In the genomic region with DNA sequence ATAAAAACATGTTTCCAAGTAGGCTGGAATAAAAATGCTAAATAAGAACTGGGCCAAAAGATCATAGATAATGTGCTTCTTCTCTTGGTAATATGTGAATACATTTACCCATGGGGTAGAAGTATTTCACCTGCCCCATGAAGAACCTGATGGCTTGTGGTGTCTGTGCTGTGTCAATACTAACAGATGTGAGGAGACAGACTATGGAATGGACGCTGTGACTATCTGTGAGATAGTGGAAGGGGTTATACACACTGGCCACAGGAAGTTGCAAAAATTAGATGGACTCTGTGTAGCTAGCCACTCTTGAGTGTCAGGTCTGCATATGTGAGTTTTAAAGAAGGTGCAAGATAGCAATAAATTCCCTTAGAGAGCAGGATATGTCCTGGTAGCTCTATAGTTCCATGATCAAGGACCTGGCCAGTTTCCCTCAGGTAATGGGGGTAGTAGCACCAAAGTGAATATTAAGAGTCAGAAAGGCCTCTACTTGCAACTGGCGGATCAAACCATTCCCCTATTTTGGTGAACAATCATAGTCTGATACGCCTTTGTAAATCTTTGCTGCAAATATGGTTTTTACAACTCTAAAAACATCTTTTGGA, we compare ENCODE assay signal across 1 cellular context.
TF ChIP-seq lines count a peak whose summit lies in the region.

No MANE protein-coding gene starts in this region.

TF ChIP-seq in HepG2, 621 proteins besides CTCF, POLR2A, EP300 and RAD21 (continued from another document):
- no peak for TF ChIP-seq STAT6 (CRISPR knock-in tag; IDR thresholded peaks at IDR 0.05; ENCODE audit: borderline replicate concordance)
- TF ChIP-seq SMAD3 (CRISPR knock-in tag; IDR thresholded peaks at IDR 0.05) = no peak
- no peak for TF ChIP-seq ERF (CRISPR knock-in tag; IDR thresholded peaks at IDR 0.05)
- TF ChIP-seq ZBED4 (CRISPR knock-in tag; IDR thresholded peaks at IDR 0.05; ENCODE audit: borderline replicate concordance) = no peak
- no peak for TF ChIP-seq LRRFIP1 (CRISPR knock-in tag; conservative IDR thresholded peaks at IDR 0.05)
- TF ChIP-seq AHR (CRISPR knock-in tag; IDR thresholded peaks at IDR 0.05) = no peak
- no peak for TF ChIP-seq SRY (CRISPR knock-in tag; IDR thresholded peaks at IDR 0.05)
- no peak for TF ChIP-seq GABPB1 (CRISPR knock-in tag; IDR thresholded peaks at IDR 0.05)
- no peak for TF ChIP-seq ONECUT2 (CRISPR knock-in tag; IDR thresholded peaks at IDR 0.05)
- TF ChIP-seq SRSF1 (optimal IDR thresholded peaks at IDR 0.05; ENCODE audit: low read depth, low read length) = no peak
- TF ChIP-seq, protein P1, sequence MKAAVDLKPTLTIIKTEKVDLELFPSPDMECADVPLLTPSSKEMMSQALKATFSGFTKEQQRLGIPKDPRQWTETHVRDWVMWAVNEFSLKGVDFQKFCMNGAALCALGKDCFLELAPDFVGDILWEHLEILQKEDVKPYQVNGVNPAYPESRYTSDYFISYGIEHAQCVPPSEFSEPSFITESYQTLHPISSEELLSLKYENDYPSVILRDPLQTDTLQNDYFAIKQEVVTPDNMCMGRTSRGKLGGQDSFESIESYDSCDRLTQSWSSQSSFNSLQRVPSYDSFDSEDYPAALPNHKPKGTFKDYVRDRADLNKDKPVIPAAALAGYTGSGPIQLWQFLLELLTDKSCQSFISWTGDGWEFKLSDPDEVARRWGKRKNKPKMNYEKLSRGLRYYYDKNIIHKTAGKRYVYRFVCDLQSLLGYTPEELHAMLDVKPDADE (CRISPR knock-in tag; IDR thresholded peaks at IDR 0.05) = no peak
- no peak for TF ChIP-seq SMARCE1 (IDR thresholded peaks at IDR 0.05; ENCODE audit: borderline replicate concordance)
- TF ChIP-seq NFIC (IDR thresholded peaks at IDR 0.05; ENCODE audit: low read length) = peak; percentile 71
- TF ChIP-seq ZNF136 (CRISPR knock-in tag; IDR thresholded peaks at IDR 0.05; ENCODE audit: low read depth) = no peak
- TF ChIP-seq ZNF841 (CRISPR knock-in tag; IDR thresholded peaks at IDR 0.05; ENCODE audit: borderline replicate concordance) = no peak
- TF ChIP-seq SUZ12 (IDR thresholded peaks at IDR 0.05; ENCODE audit: low read depth, low read length) = no peak
- peak; percentile 39; the same call in 1 of the 2 replicates for TF ChIP-seq ZNF431 (CRISPR knock-in tag; IDR thresholded peaks at IDR 0.05; ENCODE audit: borderline replicate concordance, low read depth)
- TF ChIP-seq ZNF12 (CRISPR knock-in tag; IDR thresholded peaks at IDR 0.05) = no peak
- no peak for TF ChIP-seq HDAC6 (IDR thresholded peaks at IDR 0.05; ENCODE audit: low read depth, low read length)
- no peak for TF ChIP-seq ZNF3 (CRISPR knock-in tag; IDR thresholded peaks at IDR 0.05)
- no peak for TF ChIP-seq ZFP36L1 (CRISPR knock-in tag; IDR thresholded peaks at IDR 0.05)
- TF ChIP-seq POLR2AphosphoS5 (IDR thresholded peaks at IDR 0.05; ENCODE audit: low read depth, low read length) = peak; percentile 56
- TF ChIP-seq HDAC2 (CRISPR knock-in tag; IDR thresholded peaks at IDR 0.05) = no peak
- TF ChIP-seq CBFB (CRISPR knock-in tag; IDR thresholded peaks at IDR 0.05) = no peak
- no peak for TF ChIP-seq ZNF768 (CRISPR knock-in tag; IDR thresholded peaks at IDR 0.05)
- no peak for TF ChIP-seq ZBTB7B (CRISPR knock-in tag; IDR thresholded peaks at IDR 0.05)
- peak; percentile 99 for TF ChIP-seq RBM22 (optimal IDR thresholded peaks at IDR 0.05; ENCODE audit: low read length)
- no peak for TF ChIP-seq ZFP1 (CRISPR knock-in tag; IDR thresholded peaks at IDR 0.05)
- TF ChIP-seq ZNF749 (CRISPR knock-in tag; IDR thresholded peaks at IDR 0.05; ENCODE audit: borderline replicate concordance) = no peak
- peak; percentile 39; the same call in 1 of the 2 replicates for TF ChIP-seq SNAPC2 (CRISPR knock-in tag; IDR thresholded peaks at IDR 0.05)
- no peak for TF ChIP-seq ZNF124 (CRISPR knock-in tag; IDR thresholded peaks at IDR 0.05)
- peak; percentile 92; the same call in 1 of the 2 replicates for TF ChIP-seq SSRP1 (CRISPR knock-in tag; IDR thresholded peaks at IDR 0.05)
- TF ChIP-seq ZFYVE20 (CRISPR knock-in tag; IDR thresholded peaks at IDR 0.05; ENCODE audit: borderline replicate concordance, low read depth) = no peak
- TF ChIP-seq CEBPB (IDR thresholded peaks at IDR 0.05; ENCODE audit: borderline replicate concordance, low read depth, low read length) = no peak
- TF ChIP-seq ZNF354B (CRISPR knock-in tag; IDR thresholded peaks at IDR 0.05) = no peak
- no peak for TF ChIP-seq MATR3 (CRISPR knock-in tag; IDR thresholded peaks at IDR 0.05)
- TF ChIP-seq ZNF441 (CRISPR knock-in tag; IDR thresholded peaks at IDR 0.05; ENCODE audit: borderline replicate concordance) = no peak
- no peak for TF ChIP-seq RFXANK (CRISPR knock-in tag; IDR thresholded peaks at IDR 0.05)
- peak; percentile 91 for TF ChIP-seq PAF1 (CRISPR knock-in tag; IDR thresholded peaks at IDR 0.05)
TF ChIP-seq in HepG2: peak in this region for 14.
